In genomic region chr4:119559044-119559647, GRCh38 we compare ENCODE assay signal across 9 cellular contexts.
DNase-seq lines count a peak whose midpoint lies in the region; ATAC-seq, FAIRE-seq and TF ChIP-seq lines count a peak whose summit lies in the region.
"Had no signal": no experiment of that assay in that cellular context is flagged by ENCODE, and none has a peak within 500 bp of the region (broad histone marks: within the 10 kb centered on the region; RNA-seq: fewer than 3 reads in every experiment).

No MANE protein-coding gene starts in this region.

- no peaks in the 10 kb centered on the region for H3K4me1 Mint-ChIP-seq in activated T-cell treated with anti-CD3 and anti-CD28 coated beads, Interleukin-2, amount 50 U/mL, for 4 hours (ENCODE audit: low read depth)

- H4K20me1 ChIP-seq in GM23248 (ENCODE audit: insufficient read depth) = no peaks in the 10 kb centered on the region

- peaks cover 12% of the 10 kb centered on the region; the same call in 1 of the 2 replicates for H3K36me3 ChIP-seq in GM23248 (ENCODE audit: low read depth)
- H3K36me3 ChIP-seq in Panc1 (ENCODE audit: control insufficient read depth, insufficient read depth, low read length) = peaks cover 48% of the 10 kb centered on the region
- H3K36me3 ChIP-seq in small intestine (ENCODE audit: control insufficient read depth in 2 of 2, insufficient read depth in 2 of 2, low read length in 2 of 2) = peaks cover 0 to 7% of the 10 kb centered on the region in 2 donors

- H3K36me3 Mint-ChIP-seq in activated T-cell treated with anti-CD3 and anti-CD28 coated beads, Interleukin-2, amount 50 U/mL, for 4 hours (ENCODE audit: insufficient read depth) = no peaks in the 10 kb centered on the region

- peaks cover 8% of the 10 kb centered on the region for H3K9me3 Mint-ChIP-seq in activated T-cell treated with anti-CD3 and anti-CD28 coated beads, Interleukin-2, amount 50 U/mL, for 4 hours

- no peaks in the 10 kb centered on the region for H3K79me2 ChIP-seq in GM23248 (ENCODE audit: insufficient read depth)

- in situ Hi-C loops in GM23248 (cut with MboI) (no loop called here), Panc1 (cut with HindIII; ENCODE audit: low pct_unique_long_range_greater_than_20kb, low sequenced_read_pairs) (no loop called here)

- H3K4me1 ChIP-seq in GM23248 (ENCODE audit: insufficient read depth) (no peaks in the 10 kb centered on the region), Panc1 (ENCODE audit: control insufficient read depth, insufficient read depth, low read length) (no peaks in the 10 kb centered on the region), small intestine (ENCODE audit: control insufficient read depth in 2 of 2, insufficient read depth in 1 of 2, low read depth in 1 of 2, low read length in 1 of 2) (no peaks in the 10 kb centered on the region)

- H3K9ac ChIP-seq in GM23248 = no peak overlapping the region

- FAIRE-seq in small intestine (lab: Jason Lieb, UNC) = peak; percentile 93

- no peak overlapping the region for H3K4me3 Mint-ChIP-seq in activated T-cell treated with anti-CD3 and anti-CD28 coated beads, Interleukin-2, amount 50 U/mL, for 4 hours

- DNase-seq in AG20443 (ENCODE audit: low spot score) = peak; percentile 54
- DNase-seq in GM23248 = peak; percentile 74
- peak; percentile 15 for DNase-seq in Panc1 (ENCODE audit: low read depth, low spot score)
- DNase-seq in fibroblast of peridontal ligament (ENCODE audit: extremely low read depth) = peak; percentile 85
- peak; percentile 55 for DNase-seq in small intestine
- no peak for DNase-seq in activated T-cell treated with anti-CD3 and anti-CD28 coated beads, Interleukin-2, amount 50 U/mL, for 4 hours
- no peak for DNase-seq in activated effector memory CD4-positive, alpha-beta T cell treated with Interleukin-2 at 50 U/mL for 16 hours

- H3K4me3 ChIP-seq in GM23248 = no peak overlapping the region
- H3K4me3 ChIP-seq in Panc1 (ENCODE audit: low read depth in 2 of 2, low read length in 2 of 2) = no peak overlapping the region
- no peak overlapping the region for H3K4me3 ChIP-seq in small intestine (ENCODE audit: low read depth in 1 of 2, low read length in 2 of 2)

- no peaks in the 10 kb centered on the region for H3K27me3 Mint-ChIP-seq in activated T-cell treated with anti-CD3 and anti-CD28 coated beads, Interleukin-2, amount 50 U/mL, for 4 hours (ENCODE audit: low read depth)

- CTCF ChIA-PET in Panc1 (lab: Charles Lee) = interaction anchor here (0.6 kb wide), 2 partner anchors 63 to 170 kb away, joined by 4 read pairs; no protein-coding TSS in a partner anchor

- H3K4me2 ChIP-seq in GM23248 (ENCODE audit: unreplicated experiment) = no peak overlapping the region

- no peaks in the 10 kb centered on the region for H3F3A ChIP-seq in GM23248 (ENCODE audit: insufficient read depth)

- POLR2A ChIA-PET in Panc1 (lab: Charles Lee) = no interaction called here

- no peaks in the 10 kb centered on the region for H3K9me2 ChIP-seq in GM23248 (ENCODE audit: insufficient read depth)

- TSS peak; percentile 10 for BruUV-seq in Panc1 (replicated peaks; lab: Mats Ljungman, UMichigan)

- H3K27ac ChIP-seq in GM23248 (no peak overlapping the region), Panc1 (ENCODE audit: low read length) (no peak overlapping the region), small intestine (ENCODE audit: low read depth in 1 of 2, low read length in 1 of 2) (no peak overlapping the region)
- H3K27ac ChIP-seq: HL-60 had no signal

- no peaks in the 10 kb centered on the region for H3K27me3 ChIP-seq in GM23248 (replicated peaks; ENCODE audit: insufficient read depth)
- no peaks in the 10 kb centered on the region for H3K27me3 ChIP-seq in Panc1 (ENCODE audit: control insufficient read depth, insufficient read depth, low read length)
- H3K27me3 ChIP-seq in small intestine (ENCODE audit: control insufficient read depth in 2 of 2, insufficient read depth in 2 of 2, low read length in 2 of 2) = no peaks in the 10 kb centered on the region

- H3K9me3 ChIP-seq in GM23248 (ENCODE audit: low read depth) = peaks cover 1% of the 10 kb centered on the region
- peaks cover under 1% of the 10 kb centered on the region; the same call in 1 of the 2 replicates for H3K9me3 ChIP-seq in Panc1 (ENCODE audit: control insufficient read depth, insufficient read depth, low read depth, low read length)
- H3K9me3 ChIP-seq in small intestine (ENCODE audit: control insufficient read depth, low read depth) = no peaks in the 10 kb centered on the region

- no peak for ATAC-seq in Panc1
- no peak for ATAC-seq in activated T-cell treated with anti-CD3 and anti-CD28 coated beads, Interleukin-2, amount 50 U/mL, for 4 hours
- ATAC-seq in GM19324 (IDR thresholded peaks at IDR 0.05; ENCODE audit: low FRiP score, unreplicated experiment) = no peak

- intact Hi-C loops in Panc1 (cut with micrococcal nuclease; ENCODE audit: unreplicated experiment) = loop anchor here (5.0 to 10.0 kb wide), 2 partner anchors 68 to 496 kb away; partner anchors contain the start of gene PDE5A

- peak; percentile 44; the same call in 1 of the 2 replicates for TF ChIP-seq CTCF in Panc1 (IDR thresholded peaks at IDR 0.05)

- H2AFZ ChIP-seq in GM23248 = no peak overlapping the region

Comparison
In these comparisons a context has a peak if more than half of its experiments do, and no peak if none do; other contexts are left out.
1. DNase-seq: peak in AG20443 (single experiment), GM23248 (single experiment), Panc1 (single experiment), fibroblast of peridontal ligament (single experiment) and small intestine (single experiment); none in activated T-cell treated with anti-CD3 and anti-CD28 coated beads, Interleukin-2, amount 50 U/mL, for 4 hours (single experiment) and activated effector memory CD4-positive, alpha-beta T cell treated with Interleukin-2 at 50 U/mL for 16 hours (single experiment).